1 cellular context compared by ENCODE assay signal in the genomic region with DNA sequence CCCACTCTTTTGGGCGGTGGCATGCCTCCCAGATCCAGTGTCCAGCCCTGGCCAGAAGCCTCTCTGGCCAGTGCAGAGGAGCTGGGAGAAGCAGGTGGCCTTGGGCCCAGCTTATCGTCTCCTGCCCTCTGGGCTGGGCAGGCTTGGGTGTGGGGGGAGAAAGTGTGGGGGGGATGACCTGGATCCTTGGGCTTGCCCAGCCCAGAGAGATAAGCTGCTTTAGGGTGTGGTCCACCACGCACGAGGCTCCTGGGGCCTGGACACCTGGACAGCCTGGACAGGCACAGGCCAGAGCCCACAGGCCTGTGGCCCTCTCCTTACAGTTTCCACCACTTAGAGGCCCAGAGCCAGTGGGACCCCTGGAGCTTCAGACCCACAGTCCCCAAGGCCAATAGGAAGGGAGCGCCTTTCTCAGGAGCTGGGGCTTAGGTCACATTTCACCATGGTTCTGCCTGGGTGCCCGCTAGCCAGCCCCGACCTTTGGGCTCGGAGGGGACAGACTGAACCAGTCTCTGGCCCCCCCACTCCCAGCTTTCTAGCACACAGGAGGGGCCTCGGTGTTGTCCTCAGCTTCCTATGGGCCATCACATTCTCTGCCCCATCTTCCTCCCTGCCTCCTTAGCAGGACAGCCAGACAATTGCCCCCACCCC.
A peak's percentile ranks its signal among the peaks of the same experiment; 100 is the strongest.
TF ChIP-seq lines count a peak whose summit lies in the region.

No MANE protein-coding gene starts in this region.

TF ChIP-seq in K562, 482 proteins besides CTCF, POLR2A, EP300 and RAD21 (continued from another document and continues in another):
- TF ChIP-seq, protein P1, sequence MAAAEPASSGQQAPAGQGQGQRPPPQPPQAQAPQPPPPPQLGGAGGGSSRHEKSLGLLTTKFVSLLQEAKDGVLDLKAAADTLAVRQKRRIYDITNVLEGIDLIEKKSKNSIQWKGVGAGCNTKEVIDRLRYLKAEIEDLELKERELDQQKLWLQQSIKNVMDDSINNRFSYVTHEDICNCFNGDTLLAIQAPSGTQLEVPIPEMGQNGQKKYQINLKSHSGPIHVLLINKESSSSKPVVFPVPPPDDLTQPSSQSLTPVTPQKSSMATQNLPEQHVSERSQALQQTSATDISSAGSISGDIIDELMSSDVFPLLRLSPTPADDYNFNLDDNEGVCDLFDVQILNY (CRISPR knock-in tag; IDR thresholded peaks at IDR 0.05) = no peak
- TF ChIP-seq XRCC3 (IDR thresholded peaks at IDR 0.05) (no peak), GATAD2A (IDR thresholded peaks at IDR 0.05) (peak; percentile 40; the same call in 1 of the 2 replicates), SMAD1 (IDR thresholded peaks at IDR 0.05; ENCODE audit: low read depth, low read length, partially characterized antibody) (no peak), LEF1 (IDR thresholded peaks at IDR 0.05) (no peak), KHSRP (IDR thresholded peaks at IDR 0.05) (no peak), CBX1 (IDR thresholded peaks at IDR 0.05; ENCODE audit: low read depth) (no peak), ZNF41 (CRISPR knock-in tag; conservative IDR thresholded peaks at IDR 0.05) (no peak), HNRNPL (IDR thresholded peaks at IDR 0.05; ENCODE audit: low read depth, low read length) (0 out of 2 replicates have a peak, but pooled peaks have one; percentile 44), ETV6 (IDR thresholded peaks at IDR 0.05; ENCODE audit: borderline replicate concordance in 1 of 2, low read depth in 2 of 2, low read length in 1 of 2) (no peak), ETV6 (CRISPR knock-in tag; IDR thresholded peaks at IDR 0.05; ENCODE audit: borderline replicate concordance) (no peak), KLF16 (IDR thresholded peaks at IDR 0.05) (no peak), MEIS2 (IDR thresholded peaks at IDR 0.05; ENCODE audit: partially characterized antibody) (no peak), ZNF274 (IDR thresholded peaks at IDR 0.05; ENCODE audit: borderline replicate concordance, low read depth, low read length) (no peak), GABPB2 (CRISPR knock-in tag; conservative IDR thresholded peaks at IDR 0.05) (no peak), HMG20A (CRISPR knock-in tag; conservative IDR thresholded peaks at IDR 0.05) (no peak), HLTF (IDR thresholded peaks at IDR 0.05) (no peak), TARDBP (IDR thresholded peaks at IDR 0.05) (no peak), ZNF561 (CRISPR knock-in tag; conservative IDR thresholded peaks at IDR 0.05) (no peak), CC2D1A (IDR thresholded peaks at IDR 0.05) (0 out of 2 replicates have a peak, but pooled peaks have one; percentile 16), ZNF146 (CRISPR knock-in tag; IDR thresholded peaks at IDR 0.05; ENCODE audit: unreplicated experiment) (no peak), NEUROD1 (IDR thresholded peaks at IDR 0.05; ENCODE audit: borderline replicate concordance, low read depth, low read length, partially characterized antibody) (no peak), NFRKB (IDR thresholded peaks at IDR 0.05; ENCODE audit: low read depth) (no peak), TRIM28 (IDR thresholded peaks at IDR 0.05) (no peak), SMARCC2 (IDR thresholded peaks at IDR 0.05; ENCODE audit: low read depth) (no peak), RFX1 (IDR thresholded peaks at IDR 0.05) (no peak), ZNF445 (CRISPR knock-in tag; IDR thresholded peaks at IDR 0.05; ENCODE audit: low read depth) (no peak), BACH1 (tag; IDR thresholded peaks at IDR 0.05) (no peak), ZNF12 (CRISPR knock-in tag; IDR thresholded peaks at IDR 0.05) (no peak), ZNF431 (CRISPR knock-in tag; IDR thresholded peaks at IDR 0.05) (no peak), ZNF785 (CRISPR knock-in tag; IDR thresholded peaks at IDR 0.05) (no peak), RBFOX2 (IDR thresholded peaks at IDR 0.05; ENCODE audit: low read depth, low read length) (no peak), HCFC1 (IDR thresholded peaks at IDR 0.05; ENCODE audit: low read depth, low read length) (no peak), RBM22 (IDR thresholded peaks at IDR 0.05; ENCODE audit: low read depth, low read length, poor library complexity, severe bottlenecking) (no peak), STAG1 (CRISPR knock-in tag; IDR thresholded peaks at IDR 0.05; ENCODE audit: borderline replicate concordance) (no peak)
- TF ChIP-seq, protein P2, sequence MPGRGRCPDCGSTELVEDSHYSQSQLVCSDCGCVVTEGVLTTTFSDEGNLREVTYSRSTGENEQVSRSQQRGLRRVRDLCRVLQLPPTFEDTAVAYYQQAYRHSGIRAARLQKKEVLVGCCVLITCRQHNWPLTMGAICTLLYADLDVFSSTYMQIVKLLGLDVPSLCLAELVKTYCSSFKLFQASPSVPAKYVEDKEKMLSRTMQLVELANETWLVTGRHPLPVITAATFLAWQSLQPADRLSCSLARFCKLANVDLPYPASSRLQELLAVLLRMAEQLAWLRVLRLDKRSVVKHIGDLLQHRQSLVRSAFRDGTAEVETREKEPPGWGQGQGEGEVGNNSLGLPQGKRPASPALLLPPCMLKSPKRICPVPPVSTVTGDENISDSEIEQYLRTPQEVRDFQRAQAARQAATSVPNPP (IDR thresholded peaks at IDR 0.05; ENCODE audit: borderline replicate concordance, insufficient read depth, insufficient read length) = no peak
- TF ChIP-seq, protein P3, sequence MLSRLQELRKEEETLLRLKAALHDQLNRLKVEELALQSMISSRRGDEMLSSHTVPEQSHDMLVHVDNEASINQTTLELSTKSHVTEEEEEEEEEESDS (CRISPR knock-in tag; IDR thresholded peaks at IDR 0.05) = no peak
- TF ChIP-seq, protein P4, sequence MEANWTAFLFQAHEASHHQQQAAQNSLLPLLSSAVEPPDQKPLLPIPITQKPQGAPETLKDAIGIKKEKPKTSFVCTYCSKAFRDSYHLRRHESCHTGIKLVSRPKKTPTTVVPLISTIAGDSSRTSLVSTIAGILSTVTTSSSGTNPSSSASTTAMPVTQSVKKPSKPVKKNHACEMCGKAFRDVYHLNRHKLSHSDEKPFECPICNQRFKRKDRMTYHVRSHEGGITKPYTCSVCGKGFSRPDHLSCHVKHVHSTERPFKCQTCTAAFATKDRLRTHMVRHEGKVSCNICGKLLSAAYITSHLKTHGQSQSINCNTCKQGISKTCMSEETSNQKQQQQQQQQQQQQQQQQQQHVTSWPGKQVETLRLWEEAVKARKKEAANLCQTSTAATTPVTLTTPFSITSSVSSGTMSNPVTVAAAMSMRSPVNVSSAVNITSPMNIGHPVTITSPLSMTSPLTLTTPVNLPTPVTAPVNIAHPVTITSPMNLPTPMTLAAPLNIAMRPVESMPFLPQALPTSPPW (CRISPR knock-in tag; IDR thresholded peaks at IDR 0.05) = peak; percentile 81
- TF ChIP-seq, protein P5, sequence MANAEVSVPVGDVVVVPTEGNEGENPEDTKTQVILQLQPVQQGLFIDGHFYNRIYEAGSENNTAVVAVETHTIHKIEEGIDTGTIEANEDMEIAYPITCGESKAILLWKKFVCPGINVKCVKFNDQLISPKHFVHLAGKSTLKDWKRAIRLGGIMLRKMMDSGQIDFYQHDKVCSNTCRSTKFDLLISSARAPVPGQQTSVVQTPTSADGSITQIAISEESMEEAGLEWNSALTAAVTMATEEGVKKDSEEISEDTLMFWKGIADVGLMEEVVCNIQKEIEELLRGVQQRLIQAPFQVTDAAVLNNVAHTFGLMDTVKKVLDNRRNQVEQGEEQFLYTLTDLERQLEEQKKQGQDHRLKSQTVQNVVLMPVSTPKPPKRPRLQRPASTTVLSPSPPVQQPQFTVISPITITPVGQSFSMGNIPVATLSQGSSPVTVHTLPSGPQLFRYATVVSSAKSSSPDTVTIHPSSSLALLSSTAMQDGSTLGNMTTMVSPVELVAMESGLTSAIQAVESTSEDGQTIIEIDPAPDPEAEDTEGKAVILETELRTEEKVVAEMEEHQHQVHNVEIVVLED (CRISPR knock-in tag; IDR thresholded peaks at IDR 0.05) = no peak
- TF ChIP-seq, protein P6, sequence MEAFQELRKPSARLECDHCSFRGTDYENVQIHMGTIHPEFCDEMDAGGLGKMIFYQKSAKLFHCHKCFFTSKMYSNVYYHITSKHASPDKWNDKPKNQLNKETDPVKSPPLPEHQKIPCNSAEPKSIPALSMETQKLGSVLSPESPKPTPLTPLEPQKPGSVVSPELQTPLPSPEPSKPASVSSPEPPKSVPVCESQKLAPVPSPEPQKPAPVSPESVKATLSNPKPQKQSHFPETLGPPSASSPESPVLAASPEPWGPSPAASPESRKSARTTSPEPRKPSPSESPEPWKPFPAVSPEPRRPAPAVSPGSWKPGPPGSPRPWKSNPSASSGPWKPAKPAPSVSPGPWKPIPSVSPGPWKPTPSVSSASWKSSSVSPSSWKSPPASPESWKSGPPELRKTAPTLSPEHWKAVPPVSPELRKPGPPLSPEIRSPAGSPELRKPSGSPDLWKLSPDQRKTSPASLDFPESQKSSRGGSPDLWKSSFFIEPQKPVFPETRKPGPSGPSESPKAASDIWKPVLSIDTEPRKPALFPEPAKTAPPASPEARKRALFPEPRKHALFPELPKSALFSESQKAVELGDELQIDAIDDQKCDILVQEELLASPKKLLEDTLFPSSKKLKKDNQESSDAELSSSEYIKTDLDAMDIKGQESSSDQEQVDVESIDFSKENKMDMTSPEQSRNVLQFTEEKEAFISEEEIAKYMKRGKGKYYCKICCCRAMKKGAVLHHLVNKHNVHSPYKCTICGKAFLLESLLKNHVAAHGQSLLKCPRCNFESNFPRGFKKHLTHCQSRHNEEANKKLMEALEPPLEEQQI (IDR thresholded peaks at IDR 0.05) = no peak
- TF ChIP-seq, protein P7, sequence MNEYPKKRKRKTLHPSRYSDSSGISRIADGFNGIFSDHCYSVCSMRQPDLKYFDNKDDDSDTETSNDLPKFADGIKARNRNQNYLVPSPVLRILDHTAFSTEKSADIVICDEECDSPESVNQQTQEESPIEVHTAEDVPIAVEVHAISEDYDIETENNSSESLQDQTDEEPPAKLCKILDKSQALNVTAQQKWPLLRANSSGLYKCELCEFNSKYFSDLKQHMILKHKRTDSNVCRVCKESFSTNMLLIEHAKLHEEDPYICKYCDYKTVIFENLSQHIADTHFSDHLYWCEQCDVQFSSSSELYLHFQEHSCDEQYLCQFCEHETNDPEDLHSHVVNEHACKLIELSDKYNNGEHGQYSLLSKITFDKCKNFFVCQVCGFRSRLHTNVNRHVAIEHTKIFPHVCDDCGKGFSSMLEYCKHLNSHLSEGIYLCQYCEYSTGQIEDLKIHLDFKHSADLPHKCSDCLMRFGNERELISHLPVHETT (CRISPR knock-in tag; conservative IDR thresholded peaks at IDR 0.05 in 1 of 2, IDR thresholded peaks at IDR 0.05 in 1 of 2) = no peak
- TF ChIP-seq, protein P8, sequence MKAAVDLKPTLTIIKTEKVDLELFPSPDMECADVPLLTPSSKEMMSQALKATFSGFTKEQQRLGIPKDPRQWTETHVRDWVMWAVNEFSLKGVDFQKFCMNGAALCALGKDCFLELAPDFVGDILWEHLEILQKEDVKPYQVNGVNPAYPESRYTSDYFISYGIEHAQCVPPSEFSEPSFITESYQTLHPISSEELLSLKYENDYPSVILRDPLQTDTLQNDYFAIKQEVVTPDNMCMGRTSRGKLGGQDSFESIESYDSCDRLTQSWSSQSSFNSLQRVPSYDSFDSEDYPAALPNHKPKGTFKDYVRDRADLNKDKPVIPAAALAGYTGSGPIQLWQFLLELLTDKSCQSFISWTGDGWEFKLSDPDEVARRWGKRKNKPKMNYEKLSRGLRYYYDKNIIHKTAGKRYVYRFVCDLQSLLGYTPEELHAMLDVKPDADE (conservative IDR thresholded peaks at IDR 0.05; ENCODE audit: control insufficient read depth, low read depth, low read length) = no peak
- TF ChIP-seq, protein P9, sequence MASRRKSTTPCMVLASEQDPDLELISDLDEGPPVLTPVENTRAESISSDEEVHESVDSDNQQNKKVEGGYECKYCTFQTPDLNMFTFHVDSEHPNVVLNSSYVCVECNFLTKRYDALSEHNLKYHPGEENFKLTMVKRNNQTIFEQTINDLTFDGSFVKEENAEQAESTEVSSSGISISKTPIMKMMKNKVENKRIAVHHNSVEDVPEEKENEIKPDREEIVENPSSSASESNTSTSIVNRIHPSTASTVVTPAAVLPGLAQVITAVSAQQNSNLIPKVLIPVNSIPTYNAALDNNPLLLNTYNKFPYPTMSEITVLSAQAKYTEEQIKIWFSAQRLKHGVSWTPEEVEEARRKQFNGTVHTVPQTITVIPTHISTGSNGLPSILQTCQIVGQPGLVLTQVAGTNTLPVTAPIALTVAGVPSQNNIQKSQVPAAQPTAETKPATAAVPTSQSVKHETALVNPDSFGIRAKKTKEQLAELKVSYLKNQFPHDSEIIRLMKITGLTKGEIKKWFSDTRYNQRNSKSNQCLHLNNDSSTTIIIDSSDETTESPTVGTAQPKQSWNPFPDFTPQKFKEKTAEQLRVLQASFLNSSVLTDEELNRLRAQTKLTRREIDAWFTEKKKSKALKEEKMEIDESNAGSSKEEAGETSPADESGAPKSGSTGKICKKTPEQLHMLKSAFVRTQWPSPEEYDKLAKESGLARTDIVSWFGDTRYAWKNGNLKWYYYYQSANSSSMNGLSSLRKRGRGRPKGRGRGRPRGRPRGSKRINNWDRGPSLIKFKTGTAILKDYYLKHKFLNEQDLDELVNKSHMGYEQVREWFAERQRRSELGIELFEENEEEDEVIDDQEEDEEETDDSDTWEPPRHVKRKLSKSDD (conservative IDR thresholded peaks at IDR 0.05; ENCODE audit: low read length) = no peak
- TF ChIP-seq, protein P10, sequence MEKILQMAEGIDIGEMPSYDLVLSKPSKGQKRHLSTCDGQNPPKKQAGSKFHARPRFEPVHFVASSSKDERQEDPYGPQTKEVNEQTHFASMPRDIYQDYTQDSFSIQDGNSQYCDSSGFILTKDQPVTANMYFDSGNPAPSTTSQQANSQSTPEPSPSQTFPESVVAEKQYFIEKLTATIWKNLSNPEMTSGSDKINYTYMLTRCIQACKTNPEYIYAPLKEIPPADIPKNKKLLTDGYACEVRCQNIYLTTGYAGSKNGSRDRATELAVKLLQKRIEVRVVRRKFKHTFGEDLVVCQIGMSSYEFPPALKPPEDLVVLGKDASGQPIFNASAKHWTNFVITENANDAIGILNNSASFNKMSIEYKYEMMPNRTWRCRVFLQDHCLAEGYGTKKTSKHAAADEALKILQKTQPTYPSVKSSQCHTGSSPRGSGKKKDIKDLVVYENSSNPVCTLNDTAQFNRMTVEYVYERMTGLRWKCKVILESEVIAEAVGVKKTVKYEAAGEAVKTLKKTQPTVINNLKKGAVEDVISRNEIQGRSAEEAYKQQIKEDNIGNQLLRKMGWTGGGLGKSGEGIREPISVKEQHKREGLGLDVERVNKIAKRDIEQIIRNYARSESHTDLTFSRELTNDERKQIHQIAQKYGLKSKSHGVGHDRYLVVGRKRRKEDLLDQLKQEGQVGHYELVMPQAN (IDR thresholded peaks at IDR 0.05; ENCODE audit: borderline replicate concordance) = no peak
